Comparison of ENCODE assay signal across 18 cellular contexts in genomic region chr1:86202552-86203340, GRCh38. TPM values are rescaled to one million over a fixed set of nuclear protein-coding genes. Genes with fewer than 3 reads are reported as not detected.
DNase-seq lines count a peak whose midpoint lies in the region; ATAC-seq, FAIRE-seq and TF ChIP-seq lines count a peak whose summit lies in the region.
"Had no signal": no experiment of that assay in that cellular context is flagged by ENCODE, and none has a peak within 500 bp of the region (broad histone marks: within the 10 kb centered on the region; RNA-seq: fewer than 3 reads in every experiment).

No MANE protein-coding gene starts in this region.

- no peak overlapping the region for H3K14ac ChIP-seq in H1 (ENCODE audit: insufficient read length)
- no peak overlapping the region for H3K14ac ChIP-seq in neuronal stem cell (ENCODE audit: low read length)

- H3K27ac ChIP-seq in H1 (ENCODE audit: low read depth, low read length) (no peak overlapping the region), neuronal stem cell (replicated peaks; ENCODE audit: low read length) (no peak overlapping the region), upper lobe of right lung (no peak overlapping the region), aorta (ENCODE audit: low read depth in 1 of 2, low read length in 2 of 2) (no peak overlapping the region)
- H3K27ac ChIP-seq: C4-2B, HL-60 had no signal

- H3K9ac ChIP-seq in H1 (replicated peaks in 1 of 4; ENCODE audit: extremely low read depth in 1 of 4, low read depth in 3 of 4, low read length in 3 of 4) (no peak overlapping the region), neuronal stem cell (ENCODE audit: low read depth, low read length, poor library complexity) (no peak overlapping the region)

- no peaks in the 10 kb centered on the region for H3K36me3 ChIP-seq in H1 (ENCODE audit: control insufficient read depth in 2 of 4, insufficient read depth in 4 of 4, low read length in 3 of 4)
- H3K36me3 ChIP-seq in neuronal stem cell (replicated peaks in 1 of 2; ENCODE audit: control insufficient read depth in 2 of 2, insufficient read depth in 2 of 2, low read length in 2 of 2) = no peaks in the 10 kb centered on the region
- no peaks in the 10 kb centered on the region for H3K36me3 ChIP-seq in upper lobe of right lung
- H3K36me3 ChIP-seq in aorta (ENCODE audit: control insufficient read depth in 1 of 2, insufficient read depth in 2 of 2, low read length in 1 of 2) = no peaks in the 10 kb centered on the region
- H3K36me3 ChIP-seq: BE2C had no signal

- no peak overlapping the region for H2AK5ac ChIP-seq in H1 (ENCODE audit: low read depth, low read length)
- H2AK5ac ChIP-seq in neuronal stem cell (ENCODE audit: low read depth, low read length) = no peak overlapping the region

- H3K9me3 Mint-ChIP-seq in stimulated activated naive CD8-positive, alpha-beta T cell treated with anti-CD3 and anti-CD28 coated beads, Interleukin-15, amount 100 ng/mL, for 72 hours = no peaks in the 10 kb centered on the region
- no peaks in the 10 kb centered on the region for H3K9me3 Mint-ChIP-seq in activated naive CD4-positive, alpha-beta T cell treated with anti-CD3 and anti-CD28 coated beads for 36 hours
- H3K9me3 Mint-ChIP-seq: HFFc6 had no signal

- H3K79me2 ChIP-seq in H1 (ENCODE audit: control insufficient read depth in 1 of 2, insufficient read depth in 2 of 2, low read length in 2 of 2) = no peaks in the 10 kb centered on the region

- TF ChIP-seq RAD21 in H1 (IDR thresholded peaks at IDR 0.05 in 1 of 2, conservative IDR thresholded peaks at IDR 0.05 in 1 of 2; ENCODE audit: low read depth in 2 of 2, low read length in 2 of 2) = no peak

- H3K4me2 ChIP-seq in H1 (ENCODE audit: insufficient read depth in 1 of 2, low read depth in 2 of 2, low read length in 2 of 2) (no peak overlapping the region), neuronal stem cell (ENCODE audit: insufficient read depth, low read length, poor library complexity, severe bottlenecking) (no peak overlapping the region)

- FAIRE-seq in H1 (lab: Jason Lieb, UNC) = no peak
- FAIRE-seq: GM12878 had no signal

- no peaks in the 10 kb centered on the region for H3K27me3 ChIP-seq in H1 (replicated peaks in 1 of 4; ENCODE audit: control insufficient read depth in 3 of 4, extremely low read depth in 1 of 4, insufficient read depth in 3 of 4, low read length in 3 of 4)
- H3K27me3 ChIP-seq in neuronal stem cell (ENCODE audit: control insufficient read depth in 3 of 3, insufficient read depth in 3 of 3, low read depth in 1 of 3, low read length in 3 of 3) = no peaks in the 10 kb centered on the region
- H3K27me3 ChIP-seq in upper lobe of right lung = no peaks in the 10 kb centered on the region
- no peaks in the 10 kb centered on the region for H3K27me3 ChIP-seq in aorta (ENCODE audit: control insufficient read depth in 1 of 2, insufficient read depth in 2 of 2, low read length in 1 of 2)
- H3K27me3 ChIP-seq: BE2C had no signal

- no peaks in the 10 kb centered on the region for H3K4me1 Mint-ChIP-seq in stimulated activated naive CD8-positive, alpha-beta T cell treated with anti-CD3 and anti-CD28 coated beads, Interleukin-15, amount 100 ng/mL, for 72 hours
- H3K4me1 Mint-ChIP-seq in activated naive CD4-positive, alpha-beta T cell treated with anti-CD3 and anti-CD28 coated beads for 36 hours (ENCODE audit: low read depth) = no peaks in the 10 kb centered on the region
- H3K4me1 Mint-ChIP-seq: CD4-positive, alpha-beta memory T cell had no signal

- intact Hi-C loops in upper lobe of right lung (cut with DNase I) = no loop called here
- intact Hi-C loops in aorta (cut with DNase I) = no loop called here
- intact Hi-C loops in activated naive CD4-positive, alpha-beta T cell treated with anti-CD3 and anti-CD28 coated beads for 36 hours (cut with micrococcal nuclease) = no loop called here

- H4K91ac ChIP-seq in H1 (replicated peaks; ENCODE audit: insufficient read length, low read length) (no peak overlapping the region), neuronal stem cell (ENCODE audit: low read depth, low read length, poor library complexity) (no peak overlapping the region)

- TF ChIP-seq CTCF in H1 (IDR thresholded peaks at IDR 0.05; ENCODE audit: control extremely low read depth in 1 of 3, insufficient read depth in 1 of 3, low read depth in 1 of 3, low read length in 3 of 3) (no peak), upper lobe of right lung (IDR thresholded peaks at IDR 0.05) (no peak)

- no peak overlapping the region for H2BK5ac ChIP-seq in H1 (ENCODE audit: low read depth, low read length)
- no peak overlapping the region for H2BK5ac ChIP-seq in neuronal stem cell (ENCODE audit: low read length)

- H3K23me2 ChIP-seq in H1 (ENCODE audit: low read depth, low read length) = no peaks in the 10 kb centered on the region

- H3K27ac Mint-ChIP-seq in stimulated activated naive CD8-positive, alpha-beta T cell treated with anti-CD3 and anti-CD28 coated beads, Interleukin-15, amount 100 ng/mL, for 72 hours = no peak overlapping the region
- no peak overlapping the region for H3K27ac Mint-ChIP-seq in activated naive CD4-positive, alpha-beta T cell treated with anti-CD3 and anti-CD28 coated beads for 36 hours
- H3K27ac Mint-ChIP-seq: CD4-positive, alpha-beta memory T cell; HFFc6 had no signal

- no peaks in the 10 kb centered on the region for H3K9me3 ChIP-seq in H1 (ENCODE audit: insufficient read depth in 2 of 2, low read depth in 1 of 2, low read length in 1 of 2)
- H3K9me3 ChIP-seq in neuronal stem cell (replicated peaks in 1 of 2; ENCODE audit: control insufficient read depth in 2 of 2, insufficient read depth in 1 of 2, low read depth in 1 of 2, low read length in 2 of 2) = peaks cover 0 to 2% of the 10 kb centered on the region in 2 donors
- H3K9me3 ChIP-seq in upper lobe of right lung = no peaks in the 10 kb centered on the region
- no peaks in the 10 kb centered on the region for H3K9me3 ChIP-seq in aorta (ENCODE audit: control insufficient read depth, low read length)
- H3K9me3 ChIP-seq: BE2C had no signal

- H3K4me3 ChIP-seq in H1 (ENCODE audit: extremely low read depth in 1 of 4, insufficient read depth in 2 of 4, low read depth in 3 of 4, low read length in 4 of 4) (no peak overlapping the region), neuronal stem cell (ENCODE audit: low read length in 2 of 2) (no peak overlapping the region), upper lobe of right lung (no peak overlapping the region), aorta (ENCODE audit: low read length in 2 of 2) (no peak overlapping the region)
- H3K4me3 ChIP-seq: GM12878 had no signal

- H3K27me3 Mint-ChIP-seq in stimulated activated naive CD8-positive, alpha-beta T cell treated with anti-CD3 and anti-CD28 coated beads, Interleukin-15, amount 100 ng/mL, for 72 hours = no peaks in the 10 kb centered on the region
- peaks cover 4% of the 10 kb centered on the region for H3K27me3 Mint-ChIP-seq in activated naive CD4-positive, alpha-beta T cell treated with anti-CD3 and anti-CD28 coated beads for 36 hours (ENCODE audit: low read depth)
- H3K27me3 Mint-ChIP-seq: CD4-positive, alpha-beta memory T cell had no signal

- no peak overlapping the region for H4K8ac ChIP-seq in H1 (ENCODE audit: extremely low read depth, insufficient read depth, low read length)
- no peak overlapping the region for H4K8ac ChIP-seq in neuronal stem cell (ENCODE audit: low read depth, low read length)

- no peak for DNase-seq in stimulated activated naive CD8-positive, alpha-beta T cell treated with anti-CD3 and anti-CD28 coated beads, Interleukin-15, amount 100 ng/mL, for 72 hours
- no peak for DNase-seq in stimulated activated naive CD8-positive, alpha-beta T cell treated with anti-CD3 and anti-CD28 coated beads, Interleukin-15, Interleukin-2, amounts not matched to agents 100 U/mL and 50 U/mL, for 24 hours
- DNase-seq in H1 (ENCODE audit: low read depth in 1 of 2, low spot score in 2 of 2) = no peak
- DNase-seq in neuronal stem cell (ENCODE audit: low spot score) = no peak
- no peak for DNase-seq in upper lobe of right lung
- DNase-seq in aorta = no peak
- DNase-seq in NCI-H345 treated with DMSO at 0.1 percent for 48 hours (lab: John Stamatoyannopoulos, UW; ENCODE audit: unreplicated experiment) = no peak
- no peak for DNase-seq in activated naive CD4-positive, alpha-beta T cell treated with anti-CD3 and anti-CD28 coated beads for 36 hours
- DNase-seq: BE2C; CD4-positive, alpha-beta memory T cell; DMS79; GOT3; HCEC 1CT; HFFc6 had no signal

- H4K20me1 ChIP-seq in H1 (replicated peaks in 1 of 2; ENCODE audit: control insufficient read depth in 1 of 2, insufficient read depth in 2 of 2, low read length in 2 of 2) = peaks cover 0 to 2% of the 10 kb centered on the region in 2 experiments

- H3K79me1 ChIP-seq in H1 (ENCODE audit: low read depth, low read length) (no peaks in the 10 kb centered on the region), neuronal stem cell (ENCODE audit: low read depth, low read length) (no peaks in the 10 kb centered on the region)

- H3K4me1 ChIP-seq in H1 (replicated peaks in 1 of 4; ENCODE audit: control insufficient read depth in 3 of 4, insufficient read depth in 4 of 4, low read length in 3 of 4) (no peaks in the 10 kb centered on the region), neuronal stem cell (ENCODE audit: control insufficient read depth in 2 of 2, insufficient read depth in 1 of 2, low read depth in 1 of 2, low read length in 2 of 2) (no peaks in the 10 kb centered on the region), upper lobe of right lung (no peaks in the 10 kb centered on the region), aorta (ENCODE audit: control insufficient read depth in 1 of 2, insufficient read depth in 2 of 2, low read length in 2 of 2) (no peaks in the 10 kb centered on the region)
- H3K4me1 ChIP-seq: BE2C had no signal

- H3K4ac ChIP-seq in H1 (replicated peaks; ENCODE audit: insufficient read length, low read depth, low read length) = no peak overlapping the region
- H3K4ac ChIP-seq in neuronal stem cell (ENCODE audit: low read length) = no peak overlapping the region

- TF ChIP-seq POLR2A in H1 (IDR thresholded peaks at IDR 0.05; ENCODE audit: control extremely low read depth in 1 of 2, low read depth in 2 of 2, low read length in 2 of 2) = no peak

- H2AFZ ChIP-seq in H1 (ENCODE audit: low read length) = no peak overlapping the region
- no peak overlapping the region for H2AFZ ChIP-seq in neuronal stem cell (ENCODE audit: low read length)

- H4K5ac ChIP-seq in H1 (ENCODE audit: insufficient read length, low read depth, low read length) = no peak overlapping the region

- no peaks in the 10 kb centered on the region for H3K36me3 Mint-ChIP-seq in activated naive CD4-positive, alpha-beta T cell treated with anti-CD3 and anti-CD28 coated beads for 36 hours (ENCODE audit: low read depth)
- H3K36me3 Mint-ChIP-seq: CD4-positive, alpha-beta memory T cell had no signal

- peak; percentile 46 for ATAC-seq in stimulated activated naive CD8-positive, alpha-beta T cell treated with anti-CD3 and anti-CD28 coated beads, Interleukin-15, amount 100 ng/mL, for 72 hours
- ATAC-seq in stimulated activated naive CD8-positive, alpha-beta T cell treated with anti-CD3 and anti-CD28 coated beads, Interleukin-15, Interleukin-2, amounts not matched to agents 100 U/mL and 50 U/mL, for 24 hours = no peak
- ATAC-seq in upper lobe of right lung (peak; percentile 16), aorta (ENCODE audit: low FRiP score) (no peak)
- ATAC-seq: GM12878 had no signal

- WGBS in H1 (ENCODE audit: extremely low coverage in 1 of 2, insufficient coverage in 1 of 2, insufficient read length in 1 of 2, insufficient replicate concordance in 2 of 2, low coverage in 1 of 2, low lambda C conversion rate in 2 of 2, missing lambda C conversion rate in 1 of 2), 2 experiments = 91% methylated on average over 4 of the region's 4 CpGs; no CpG with 5 or more reads in 1 of the 2 experiments
- WGBS in neuronal stem cell (ENCODE audit: extremely low coverage in 2 of 2, insufficient read length in 2 of 2, insufficient replicate concordance in 1 of 2), 2 donors = no CpG with 5 or more reads among the region's 4 CpGs
- 86 to 88% methylated on average over 4 of the region's 4 CpGs for WGBS in aorta, 2 donors

- TF ChIP-seq EP300 in H1 (IDR thresholded peaks at IDR 0.05; ENCODE audit: borderline replicate concordance in 1 of 2, low read depth in 2 of 2, low read length in 2 of 2) = no peak

- no peak overlapping the region for H3K56ac ChIP-seq in H1 (replicated peaks; ENCODE audit: insufficient read length, low read depth, low read length)

- H2BK12ac ChIP-seq in H1 (ENCODE audit: low read depth, low read length) (no peak overlapping the region), neuronal stem cell (ENCODE audit: low read length) (no peak overlapping the region)

- H3K4me3 Mint-ChIP-seq in stimulated activated naive CD8-positive, alpha-beta T cell treated with anti-CD3 and anti-CD28 coated beads, Interleukin-15, amount 100 ng/mL, for 72 hours = no peak overlapping the region
- no peak overlapping the region for H3K4me3 Mint-ChIP-seq in activated naive CD4-positive, alpha-beta T cell treated with anti-CD3 and anti-CD28 coated beads for 36 hours
- H3K4me3 Mint-ChIP-seq: CD4-positive, alpha-beta memory T cell; HFFc6 had no signal

- H3K23ac ChIP-seq in H1 (ENCODE audit: insufficient read length) = no peak overlapping the region
- H3K23ac ChIP-seq in neuronal stem cell (ENCODE audit: low read depth, low read length, poor library complexity) = no peak overlapping the region

- H2BK120ac ChIP-seq in H1 (replicated peaks; ENCODE audit: low read depth, low read length) (no peak overlapping the region), neuronal stem cell (ENCODE audit: low read depth, low read length) (no peak overlapping the region)

- POLR2A ChIA-PET in H1 (lab: Charles Lee; ENCODE audit: partially characterized antibody) = no interaction called here

- CTCF ChIA-PET in H1 (lab: Charles Lee; ENCODE audit: partially characterized antibody) = no interaction called here
- CTCF ChIA-PET in activated naive CD4-positive, alpha-beta T cell treated with anti-CD3 and anti-CD28 coated beads for 36 hours (lab: Charles Lee) = interaction anchor here (0.6 kb wide), 1 partner anchor 23 kb away, joined by 3 read pairs; no protein-coding TSS in a partner anchor

- H3K18ac ChIP-seq in H1 (ENCODE audit: extremely low read depth, low read length) (no peak overlapping the region), neuronal stem cell (ENCODE audit: low read length) (peak overlapping the region; percentile 77)

- no peak overlapping the region for H2BK20ac ChIP-seq in H1 (ENCODE audit: low read length)

- H2BK15ac ChIP-seq in H1 (ENCODE audit: low read length) = no peak overlapping the region
- H2BK15ac ChIP-seq in neuronal stem cell (ENCODE audit: low read length) = no peak overlapping the region

RNA-seq across cellular contexts. Expression of gene COL24A1, which starts 46.2 kb away (rescaled TPM):
- 0.77 and 1.1 TPM in 2 replicates for total RNA-seq in H1 (2021; fragmentation: NEBNext Ultra II Directional; extraction: Animal tissue kit (Norgen Biotek cat#: 25700))
- 0.23 and 0.46 TPM in 2 replicates for polyA plus RNA-seq in H1 (2011; rRNA removed)
- polyA plus RNA-seq in H1 (2011; cell fraction: cytosol; rRNA removed) = 0.25 TPM
- 2.4 TPM for polyA plus RNA-seq in H1 (2011; cell fraction: nucleus; rRNA removed)
- 0.47 to 0.53 TPM (median 0.52 TPM) in 4 replicates for polyA plus RNA-seq in H1 (2012, experiment 1 of 2)
- 0.07 TPM for polyA plus RNA-seq in H1 (2012, experiment 2 of 2)
- polyA plus RNA-seq in H1 (2013, experiment 1 of 2) = 0.59 TPM
- polyA plus RNA-seq in H1 (2013, experiment 2 of 2) = 0.59 TPM
- polyA minus RNA-seq in H1 (2011; rRNA and poly(A)+ RNA removed) = 0.44 and 0.66 TPM in 2 replicates
- polyA minus RNA-seq in H1 (2011; cell fraction: cytosol; rRNA and poly(A)+ RNA removed) = 0.37 TPM
- 2.6 TPM for polyA minus RNA-seq in H1 (2011; cell fraction: nucleus; rRNA and poly(A)+ RNA removed)
- 0.10 TPM for polyA plus RNA-seq in neuronal stem cell (2013, experiment 1 of 2)
- polyA plus RNA-seq in neuronal stem cell (2013, experiment 2 of 2) = 0.03 TPM
- 1.6 TPM for total RNA-seq in upper lobe of right lung
- total RNA-seq in aorta = 1 to 10 TPM; 2.2 to 3.0 TPM
- under 1 TPM; 0.31 to 0.38 TPM for polyA plus RNA-seq in aorta
- not detected for total RNA-seq in activated naive CD4-positive, alpha-beta T cell treated with anti-CD3 and anti-CD28 coated beads for 36 hours
- total RNA-seq: G401 had no signal
- polyA plus RNA-seq: CD4-positive, alpha-beta memory T cell had no signal

Comparison
In these comparisons a context has a peak if more than half of its experiments do, and no peak if none do; other contexts are left out.
1. ATAC-seq: peak in stimulated activated naive CD8-positive, alpha-beta T cell treated with anti-CD3 and anti-CD28 coated beads, Interleukin-15, amount 100 ng/mL, for 72 hours (single experiment) and upper lobe of right lung (single experiment); none in stimulated activated naive CD8-positive, alpha-beta T cell treated with anti-CD3 and anti-CD28 coated beads, Interleukin-15, Interleukin-2, amounts not matched to agents 100 U/mL and 50 U/mL, for 24 hours (single experiment) and aorta (single experiment).